In genomic region chr9:16417101-16417500, GRCh38 we compare ENCODE assay signal across 10 cellular contexts.
DNase-seq lines count a peak whose midpoint lies in the region; ATAC-seq and TF ChIP-seq lines count a peak whose summit lies in the region.
"Had no signal": no experiment of that assay in that cellular context is flagged by ENCODE, and none has a peak within 500 bp of the region (broad histone marks: within the 10 kb centered on the region; RNA-seq: fewer than 3 reads in every experiment).

No MANE protein-coding gene starts in this region.

- H3K9me3 ChIP-seq in colonic mucosa (no peaks in the 10 kb centered on the region), ovary (no peaks in the 10 kb centered on the region)

- no peak overlapping the region for H3K4me3 ChIP-seq in NB4 (ENCODE audit: low read depth, low read length)
- no peak overlapping the region for H3K4me3 ChIP-seq in colonic mucosa
- H3K4me3 ChIP-seq in ovary = peak overlapping the region; percentile 1
- no peak overlapping the region for H3K4me3 ChIP-seq in H7 (ENCODE audit: insufficient read depth, low read depth, low read length)

- DNase-seq in GM04504 (ENCODE audit: low read depth) = peak; percentile 83
- peak; percentile 50 for DNase-seq in NB4 (ENCODE audit: low read depth)
- no peak for DNase-seq in colonic mucosa
- no peak for DNase-seq in ovary
- DNase-seq in GM10266 (ENCODE audit: extremely low spot score) = no peak
- DNase-seq in D341Med (ENCODE audit: low spot score) = no peak
- no peak for DNase-seq in H7
- DNase-seq: Right ventricle myocardium superior; stimulated activated CD4-positive, alpha-beta T cell treated with anti-CD3 and anti-CD28 coated beads, Interleukin-15, amount 100 ng/mL, for 24 hours had no signal

- no peak for TF ChIP-seq POLR2A in NB4 (IDR thresholded peaks at IDR 0.05; ENCODE audit: extremely low read depth, insufficient read length)
- TF ChIP-seq POLR2A in ovary (IDR thresholded peaks at IDR 0.05) = no peak

- no peaks in the 10 kb centered on the region for H3K4me1 ChIP-seq in colonic mucosa
- peaks cover 21% of the 10 kb centered on the region for H3K4me1 ChIP-seq in ovary (ENCODE audit: insufficient read depth)

- peak overlapping the region; percentile 30 for H3K27ac ChIP-seq in colonic mucosa
- peak overlapping the region in 1 of 2 donors; percentile 65 for H3K27ac ChIP-seq in ovary

- H3K36me3 ChIP-seq in colonic mucosa (no peaks in the 10 kb centered on the region), ovary (no peaks in the 10 kb centered on the region), H7 (replicated peaks; ENCODE audit: control insufficient read depth, insufficient read depth, low read length) (no peaks in the 10 kb centered on the region; the same call in 1 of the 2 replicates)

- TF ChIP-seq EP300 in ovary (IDR thresholded peaks at IDR 0.05) = no peak

- H3K27me3 ChIP-seq in colonic mucosa = no peaks in the 10 kb centered on the region
- no peaks in the 10 kb centered on the region for H3K27me3 ChIP-seq in ovary
- no peaks in the 10 kb centered on the region for H3K27me3 ChIP-seq in H7 (ENCODE audit: control insufficient read depth, insufficient read depth, low read length)

- intact Hi-C loops in colonic mucosa (cut with DNase I) = no loop called here
- intact Hi-C loops in ovary (cut with DNase I) = loop anchor here in 2 of 4 donors (10.0 kb wide), 2 partner anchors 62 to 308 kb away; no protein-coding TSS in a partner anchor

- WGBS in ovary, 3 donors = 6 to 17% (median 12%) methylated on average over 3 of the region's 3 CpGs

- TF ChIP-seq CTCF in NB4 (IDR thresholded peaks at IDR 0.05; ENCODE audit: low read depth, low read length) (no peak), colonic mucosa (IDR thresholded peaks at IDR 0.05) (no peak), ovary (IDR thresholded peaks at IDR 0.05) (no peak), GM10266 (IDR thresholded peaks at IDR 0.05; ENCODE audit: control insufficient read depth, insufficient read depth, low read depth, missing control alignments) (no peak)

- no peak overlapping the region for H3K9ac ChIP-seq in colonic mucosa (ENCODE audit: low read depth in 2 of 2, low read length in 2 of 2)

- ATAC-seq in GM18502 (IDR thresholded peaks at IDR 0.05; ENCODE audit: poor library complexity, unreplicated experiment) = no peak

Comparison
In these comparisons a context has a peak if more than half of its experiments do, and no peak if none do; other contexts are left out.
1. DNase-seq: peak in GM04504 (single experiment) and NB4 (single experiment); none in colonic mucosa (single experiment), ovary (0 of 5), GM10266 (single experiment), D341Med (single experiment) and H7 (single experiment).